Comparison of ENCODE assay signal across 1 cellular context in the genomic region with DNA sequence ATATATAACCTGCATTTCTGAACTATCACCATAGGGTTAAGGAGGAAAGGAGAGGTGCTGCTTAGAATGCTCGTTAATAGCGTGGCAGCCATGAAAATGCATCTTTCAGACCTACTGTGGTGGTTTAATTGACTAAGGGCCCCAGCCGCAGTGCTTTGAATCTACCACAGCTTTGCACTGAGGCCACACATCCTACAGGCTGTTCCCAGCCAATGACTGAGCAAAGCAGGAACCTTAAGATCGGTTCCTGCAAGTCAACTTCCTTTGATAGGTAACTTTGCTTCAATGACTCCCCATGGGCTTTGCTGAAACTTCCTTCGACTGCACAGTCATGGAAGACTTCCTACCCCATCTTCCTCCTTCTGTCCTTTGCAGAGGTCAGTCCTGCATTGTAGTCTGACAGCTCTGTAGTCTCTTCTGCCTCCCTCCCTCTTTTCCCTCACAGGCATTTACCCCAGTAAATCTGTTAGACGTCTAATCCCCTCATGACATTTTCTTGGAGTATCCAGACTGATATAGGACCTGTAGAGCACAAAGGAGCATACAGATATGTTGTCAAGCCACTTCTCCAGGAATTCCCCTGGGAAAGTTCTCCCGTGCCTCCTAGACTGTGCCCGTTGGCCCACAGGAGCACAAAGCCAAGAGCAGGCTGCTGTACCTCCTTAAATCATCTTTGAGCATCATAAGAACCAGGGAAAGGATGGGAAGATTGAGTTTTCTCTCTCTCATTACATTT.
TF ChIP-seq lines count a peak whose summit lies in the region.

No MANE protein-coding gene starts in this region.

TF ChIP-seq in H1, 55 proteins besides CTCF, POLR2A, EP300 and RAD21:
- TF ChIP-seq SIX5 (IDR thresholded peaks at IDR 0.05; ENCODE audit: low read depth, low read length) (no peak), CHD1 (IDR thresholded peaks at IDR 0.05; ENCODE audit: low read depth, low read length) (no peak), TEAD4 (IDR thresholded peaks at IDR 0.05; ENCODE audit: low read depth, low read length) (no peak), SP4 (IDR thresholded peaks at IDR 0.05; ENCODE audit: low read length) (no peak), JUND (IDR thresholded peaks at IDR 0.05; ENCODE audit: low read length) (no peak), SIRT6 (IDR thresholded peaks at IDR 0.05; ENCODE audit: low read length) (no peak), POLR2AphosphoS5 (IDR thresholded peaks at IDR 0.05; ENCODE audit: low read depth, low read length) (no peak), RFX5 (IDR thresholded peaks at IDR 0.05; ENCODE audit: borderline replicate concordance, low read depth, low read length) (no peak), SP2 (IDR thresholded peaks at IDR 0.05; ENCODE audit: low read length) (no peak)
- TF ChIP-seq, protein P1, sequence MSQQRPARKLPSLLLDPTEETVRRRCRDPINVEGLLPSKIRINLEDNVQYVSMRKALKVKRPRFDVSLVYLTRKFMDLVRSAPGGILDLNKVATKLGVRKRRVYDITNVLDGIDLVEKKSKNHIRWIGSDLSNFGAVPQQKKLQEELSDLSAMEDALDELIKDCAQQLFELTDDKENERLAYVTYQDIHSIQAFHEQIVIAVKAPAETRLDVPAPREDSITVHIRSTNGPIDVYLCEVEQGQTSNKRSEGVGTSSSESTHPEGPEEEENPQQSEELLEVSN (IDR thresholded peaks at IDR 0.05), result no peak
- TF ChIP-seq, protein P2, sequence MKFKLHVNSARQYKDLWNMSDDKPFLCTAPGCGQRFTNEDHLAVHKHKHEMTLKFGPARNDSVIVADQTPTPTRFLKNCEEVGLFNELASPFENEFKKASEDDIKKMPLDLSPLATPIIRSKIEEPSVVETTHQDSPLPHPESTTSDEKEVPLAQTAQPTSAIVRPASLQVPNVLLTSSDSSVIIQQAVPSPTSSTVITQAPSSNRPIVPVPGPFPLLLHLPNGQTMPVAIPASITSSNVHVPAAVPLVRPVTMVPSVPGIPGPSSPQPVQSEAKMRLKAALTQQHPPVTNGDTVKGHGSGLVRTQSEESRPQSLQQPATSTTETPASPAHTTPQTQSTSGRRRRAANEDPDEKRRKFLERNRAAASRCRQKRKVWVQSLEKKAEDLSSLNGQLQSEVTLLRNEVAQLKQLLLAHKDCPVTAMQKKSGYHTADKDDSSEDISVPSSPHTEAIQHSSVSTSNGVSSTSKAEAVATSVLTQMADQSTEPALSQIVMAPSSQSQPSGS (IDR thresholded peaks at IDR 0.05; ENCODE audit: low read length), result no peak
